19 cellular contexts compared by ENCODE assay signal in genomic region chr7:48563334-48563733, GRCh38.
"Had no signal": no experiment of that assay in that cellular context is flagged by ENCODE, and none has a peak within 500 bp of the region (broad histone marks: within the 10 kb centered on the region; RNA-seq: fewer than 3 reads in every experiment).

No MANE protein-coding gene starts in this region.

- H3K4me1 ChIP-seq: esophagus muscularis mucosa, left lung had no signal

- DNase-seq: activated CD4-positive, alpha-beta T cell treated with anti-CD3 and anti-CD28 coated beads for 1 hour; activated CD4-positive, alpha-beta T cell treated with anti-CD3 and anti-CD28 coated beads, Interleukin-2, amount 50 U/mL, for 4 hours; activated naive CD4-positive, alpha-beta T cell treated with anti-CD3 and anti-CD28 coated beads for 36 hours; hippocampal formation; kidney; left lung; natural killer cell; nucleus accumbens; posterior cingulate gyrus; stimulated activated CD4-positive, alpha-beta T cell treated with anti-CD3 and anti-CD28 coated beads, Interleukin-2, amount 100 ng/mL, for 48 hours; T1000; thyroid gland had no signal

- H3K27me3 ChIP-seq: cardiac muscle cell, esophagus muscularis mucosa, left lung, thyroid gland had no signal

- H3K36me3 ChIP-seq: cardiac muscle cell, esophagus muscularis mucosa, left lung, thyroid gland had no signal

- H3K27ac ChIP-seq: cardiac muscle cell, esophagus muscularis mucosa, left lung, thyroid gland, VCaP had no signal

- ATAC-seq: left lung; natural killer cell; stimulated activated memory B cell treated with anti-CD40 and anti-IgM and Interleukin-4, amounts not matched to agents 10 μg/mL and 1 μg/mL and 100 μg/mL, for 72 hours had no signal

- H3K4me3 ChIP-seq: cardiac muscle cell, esophagus muscularis mucosa, left lung, thyroid gland had no signal

- H3K9me3 ChIP-seq: thyroid gland had no signal

- FAIRE-seq: astrocyte, colon, endometrium, kidney had no signal
